Comparison of ENCODE assay signal across 15 cellular contexts in genomic region chr10:129136074-129136473, GRCh38.
A peak's percentile ranks its signal among the peaks of the same experiment; 100 is the strongest.
DNase-seq lines count a peak whose midpoint lies in the region.
"Had no signal": no experiment of that assay in that cellular context is flagged by ENCODE, and none has a peak within 500 bp of the region (broad histone marks: within the 10 kb centered on the region; RNA-seq: fewer than 3 reads in every experiment).

No MANE protein-coding gene starts in this region.

- no peaks in the 10 kb centered on the region for H3K79me2 ChIP-seq in mesendoderm (ENCODE audit: control insufficient read depth, insufficient read depth, low read length)

- H2AK5ac ChIP-seq in mesendoderm (ENCODE audit: low read length) = no peak overlapping the region

- no peak overlapping the region for H3K18ac ChIP-seq in mesendoderm (ENCODE audit: low read length)

- H3K27ac ChIP-seq in SK-N-MC (peak overlapping the region; percentile 89), mesendoderm (ENCODE audit: low read depth, low read length) (no peak overlapping the region)
- H3K27ac ChIP-seq: GM23248 had no signal

- no CpG with 5 or more reads among the region's 9 CpGs for WGBS in mesendoderm (ENCODE audit: extremely low coverage, insufficient coverage, low lambda C conversion rate)

- no peak overlapping the region for H2BK5ac ChIP-seq in mesendoderm (ENCODE audit: low read length)

- H3K4me3 ChIP-seq in H7 (ENCODE audit: insufficient read depth, low read depth, low read length) = no peak overlapping the region
- peak overlapping the region; percentile 53 for H3K4me3 ChIP-seq in SK-N-MC
- H3K4me3 ChIP-seq in mesendoderm (ENCODE audit: low read length) = no peak overlapping the region
- H3K4me3 ChIP-seq: GM23248, HAP-1 had no signal

- H3K4ac ChIP-seq in mesendoderm (ENCODE audit: low read depth, low read length) = no peak overlapping the region

- no peak overlapping the region for H3K56ac ChIP-seq in mesendoderm (ENCODE audit: low read length)

- H2BK15ac ChIP-seq in mesendoderm (replicated peaks; ENCODE audit: low read depth) = no peak overlapping the region

- H3K9me3 ChIP-seq in SK-N-MC (ENCODE audit: low read depth, low read length) = no peaks in the 10 kb centered on the region
- H3K9me3 ChIP-seq: HAP-1 had no signal

- no peak overlapping the region for H2BK120ac ChIP-seq in mesendoderm (ENCODE audit: low read depth, low read length)

- no peak overlapping the region for H3K4me2 ChIP-seq in mesendoderm (ENCODE audit: low read length)

- no peaks in the 10 kb centered on the region for H3K36me3 ChIP-seq in H7 (replicated peaks; ENCODE audit: control insufficient read depth, insufficient read depth, low read length)
- no peaks in the 10 kb centered on the region for H3K36me3 ChIP-seq in SK-N-MC (ENCODE audit: insufficient read depth, low read length)
- H3K36me3 ChIP-seq in mesendoderm (ENCODE audit: control insufficient read depth, insufficient read depth, low read length) = no peaks in the 10 kb centered on the region
- H3K36me3 ChIP-seq: HAP-1 had no signal

- peak; percentile 31 for DNase-seq in H7
- DNase-seq in SK-N-MC (ENCODE audit: low read depth, low spot score) = no peak
- peak; percentile 48 for DNase-seq in islet precursor cell
- DNase-seq in activated naive CD4-positive, alpha-beta T cell treated with anti-CD3 and anti-CD28 coated beads, Interleukin-2, amount 50 U/mL, for 16 hours = no peak
- DNase-seq in occipital lobe (lab: John Stamatoyannopoulos, UW) = no peak
- no peak for DNase-seq in mesendoderm
- DNase-seq: C1 segment of cervical spinal cord; Calu3; CD4-positive, alpha-beta memory T cell; COR-L47; DMS153; DND-41; GM23248; HFFc6 had no signal

- H3K9ac ChIP-seq in SK-N-MC (ENCODE audit: insufficient read length) = no peak overlapping the region
- no peak overlapping the region for H3K9ac ChIP-seq in mesendoderm (ENCODE audit: low read length)
- H3K9ac ChIP-seq: GM23248 had no signal

- no peak overlapping the region for H3K23ac ChIP-seq in mesendoderm (ENCODE audit: low read length)

- H3K4me1 ChIP-seq in mesendoderm (ENCODE audit: control insufficient read depth, low read depth, low read length) = no peaks in the 10 kb centered on the region
- H3K4me1 ChIP-seq: HAP-1 had no signal

- H3K27me3 ChIP-seq in H7 (ENCODE audit: control insufficient read depth, insufficient read depth, low read length) (no peaks in the 10 kb centered on the region; the same call in 1 of the 2 replicates), mesendoderm (ENCODE audit: insufficient read depth, low read length, poor library complexity) (no peaks in the 10 kb centered on the region)

- H3K79me1 ChIP-seq in mesendoderm (ENCODE audit: low read length) = no peaks in the 10 kb centered on the region

- no peak overlapping the region for H4K8ac ChIP-seq in mesendoderm (ENCODE audit: low read depth, low read length)

- H4K5ac ChIP-seq in mesendoderm (ENCODE audit: low read length) = no peak overlapping the region

Comparison
In these comparisons a context has a peak if more than half of its experiments do, and no peak if none do; other contexts are left out.
1. DNase-seq: peak in H7 (single experiment) and islet precursor cell (single experiment); none in SK-N-MC (single experiment), activated naive CD4-positive, alpha-beta T cell treated with anti-CD3 and anti-CD28 coated beads, Interleukin-2, amount 50 U/mL, for 16 hours (single experiment), occipital lobe (single experiment) and mesendoderm (single experiment).